In genomic region chr6:152155792-152156191, GRCh38 we compare ENCODE assay signal across 21 cellular contexts.
DNase-seq lines count a peak whose midpoint lies in the region; ATAC-seq and TF ChIP-seq lines count a peak whose summit lies in the region.
"Had no signal": no experiment of that assay in that cellular context is flagged by ENCODE, and none has a peak within 500 bp of the region (broad histone marks: within the 10 kb centered on the region; RNA-seq: fewer than 3 reads in every experiment).

No MANE protein-coding gene starts in this region.

- peaks cover 21% of the 10 kb centered on the region for H3K36me3 Mint-ChIP-seq in activated CD4-positive, alpha-beta T cell treated with anti-CD3 and anti-CD28 coated beads for 36 hours (ENCODE audit: low read depth)
- H3K36me3 Mint-ChIP-seq in activated CD4-positive, alpha-beta T cell treated with anti-CD3 and anti-CD28 coated beads, Interleukin-2, amount 10 ng/mL, durations not matched to agents 24 days and 14 days (ENCODE audit: low read depth) = peaks cover 45% of the 10 kb centered on the region
- peaks cover 92% of the 10 kb centered on the region for H3K36me3 Mint-ChIP-seq in CD4-positive, alpha-beta T cell (ENCODE audit: low read depth)
- H3K36me3 Mint-ChIP-seq in T-cell = peaks cover 57% of the 10 kb centered on the region
- H3K36me3 Mint-ChIP-seq in naive thymus-derived CD8-positive, alpha-beta T cell = peaks cover 0 to 87% (median 13%) of the 10 kb centered on the region in 3 donors

- no peaks in the 10 kb centered on the region for H3K36me3 ChIP-seq in PC-9 (ENCODE audit: low read depth)

- H3K4me1 Mint-ChIP-seq in activated CD4-positive, alpha-beta T cell treated with anti-CD3 and anti-CD28 coated beads for 36 hours = peaks cover 16% of the 10 kb centered on the region
- H3K4me1 Mint-ChIP-seq in activated CD4-positive, alpha-beta T cell treated with anti-CD3 and anti-CD28 coated beads, Interleukin-2, amount 10 ng/mL, durations not matched to agents 24 days and 14 days = peaks cover 7% of the 10 kb centered on the region
- peaks cover 7% of the 10 kb centered on the region for H3K4me1 Mint-ChIP-seq in CD4-positive, alpha-beta T cell (ENCODE audit: low read depth)
- H3K4me1 Mint-ChIP-seq in T-cell = peaks cover 0 to 5% (median 4%) of the 10 kb centered on the region in 3 donors
- H3K4me1 Mint-ChIP-seq in naive thymus-derived CD8-positive, alpha-beta T cell = peaks cover 0 to 7% (median 1%) of the 10 kb centered on the region in 4 donors
- H3K4me1 Mint-ChIP-seq: GM23338 had no signal

- no peaks in the 10 kb centered on the region for H3K9me3 ChIP-seq in CD4-positive, alpha-beta T cell (ENCODE audit: control insufficient read depth, low read length)
- H3K9me3 ChIP-seq in PC-9 (ENCODE audit: insufficient read depth, low read depth) = no peaks in the 10 kb centered on the region
- H3K9me3 ChIP-seq: A549, SJSA1 had no signal

- H3K4me2 ChIP-seq in PC-9 = no peak overlapping the region
- H3K4me2 ChIP-seq: A549, GM23338 had no signal

- H3K9me2 ChIP-seq in PC-9 (ENCODE audit: insufficient read depth) = no peaks in the 10 kb centered on the region

- no peak for TF ChIP-seq CTCF in CD4-positive, alpha-beta T cell (IDR thresholded peaks at IDR 0.05)
- TF ChIP-seq CTCF in PC-9 (conservative IDR thresholded peaks at IDR 0.05) = no peak

- H3K4me3 ChIP-seq in PC-9 = no peak overlapping the region
- H3K4me3 ChIP-seq: A549, GM23338, SJSA1 had no signal

- H3K27me3 ChIP-seq in CD4-positive, alpha-beta T cell (ENCODE audit: control insufficient read depth, insufficient read depth, low read length) = no peaks in the 10 kb centered on the region
- H3K27me3 ChIP-seq in PC-9 (ENCODE audit: insufficient read depth, low read depth) = no peaks in the 10 kb centered on the region
- H3K27me3 ChIP-seq: SJSA1 had no signal

- no peaks in the 10 kb centered on the region for H3F3A ChIP-seq in PC-9 (ENCODE audit: insufficient read depth, low read depth)

- H3K27ac Mint-ChIP-seq in activated CD4-positive, alpha-beta T cell treated with anti-CD3 and anti-CD28 coated beads for 36 hours = peak overlapping the region; percentile 78
- no peak overlapping the region for H3K27ac Mint-ChIP-seq in activated CD4-positive, alpha-beta T cell treated with anti-CD3 and anti-CD28 coated beads, Interleukin-2, amount 10 ng/mL, durations not matched to agents 24 days and 14 days
- H3K27ac Mint-ChIP-seq in CD4-positive, alpha-beta T cell = peak overlapping the region; percentile 6
- peak overlapping the region; percentile 7 to 50 for H3K27ac Mint-ChIP-seq in T-cell
- peak overlapping the region in 6 of 10 donors; percentile 24 to 91 (median 49) for H3K27ac Mint-ChIP-seq in naive thymus-derived CD8-positive, alpha-beta T cell
- H3K27ac Mint-ChIP-seq: GM23338 had no signal

- no peaks in the 10 kb centered on the region for H3K27me3 Mint-ChIP-seq in activated CD4-positive, alpha-beta T cell treated with anti-CD3 and anti-CD28 coated beads for 36 hours
- H3K27me3 Mint-ChIP-seq in activated CD4-positive, alpha-beta T cell treated with anti-CD3 and anti-CD28 coated beads, Interleukin-2, amount 10 ng/mL, durations not matched to agents 24 days and 14 days = no peaks in the 10 kb centered on the region
- H3K27me3 Mint-ChIP-seq in CD4-positive, alpha-beta T cell = no peaks in the 10 kb centered on the region
- no peaks in the 10 kb centered on the region for H3K27me3 Mint-ChIP-seq in T-cell
- H3K27me3 Mint-ChIP-seq in naive thymus-derived CD8-positive, alpha-beta T cell = no peaks in the 10 kb centered on the region

- no peak overlapping the region for H2AFZ ChIP-seq in PC-9
- H2AFZ ChIP-seq: GM23338 had no signal

- no peaks in the 10 kb centered on the region for H3K4me1 ChIP-seq in PC-9 (replicated peaks; ENCODE audit: insufficient read depth)
- H3K4me1 ChIP-seq: A549, SJSA1 had no signal

- no peak overlapping the region for H3K27ac ChIP-seq in CD4-positive, alpha-beta T cell (ENCODE audit: low read depth, low read length)
- H3K27ac ChIP-seq in PC-9 = no peak overlapping the region
- H3K27ac ChIP-seq: A549, SJSA1 had no signal

- no peak for ATAC-seq in activated CD4-positive, alpha-beta T cell treated with anti-CD3 and anti-CD28 coated beads for 36 hours
- ATAC-seq in CD4-positive, alpha-beta T cell (ENCODE audit: poor library complexity) = no peak
- no peak for ATAC-seq in T-cell (replicated peaks in 1 of 4)
- no peak for ATAC-seq in naive thymus-derived CD8-positive, alpha-beta T cell
- ATAC-seq: A549, GM23338, HCT116, Right ventricle myocardium inferior had no signal

- intact Hi-C loops in activated CD4-positive, alpha-beta T cell treated with anti-CD3 and anti-CD28 coated beads for 36 hours (cut with DNase I, micrococcal nuclease) = no loop called here
- intact Hi-C loops in activated CD4-positive, alpha-beta T cell treated with anti-CD3 and anti-CD28 coated beads, Interleukin-2, amount 10 ng/mL, durations not matched to agents 24 days and 14 days (cut with micrococcal nuclease) = no loop called here
- intact Hi-C loops in CD4-positive, alpha-beta T cell (cut with DNase I, micrococcal nuclease) = loop anchor here in 1 of 2 experiments (5.0 kb wide), 1 partner anchor 87 kb away; no protein-coding TSS in a partner anchor
- intact Hi-C loops in PC-9 (cut with micrococcal nuclease; ENCODE audit: unreplicated experiment) = no loop called here

- CTCF ChIA-PET in activated CD4-positive, alpha-beta T cell treated with anti-CD3 and anti-CD28 coated beads for 36 hours (lab: Charles Lee) = interaction anchor here (0.6 kb wide), 1 partner anchor 14 kb away, joined by 3 read pairs; no protein-coding TSS in a partner anchor
- CTCF ChIA-PET in CD4-positive, alpha-beta T cell (lab: Charles Lee) = no interaction called here
- CTCF ChIA-PET in T-cell (lab: Charles Lee) = no interaction called here
- CTCF ChIA-PET in PC-9 (lab: Charles Lee) = no interaction called here

- no peaks in the 10 kb centered on the region for H3K9me3 Mint-ChIP-seq in activated CD4-positive, alpha-beta T cell treated with anti-CD3 and anti-CD28 coated beads for 36 hours (ENCODE audit: low read depth)
- H3K9me3 Mint-ChIP-seq in activated CD4-positive, alpha-beta T cell treated with anti-CD3 and anti-CD28 coated beads, Interleukin-2, amount 10 ng/mL, durations not matched to agents 24 days and 14 days = no peaks in the 10 kb centered on the region
- H3K9me3 Mint-ChIP-seq in CD4-positive, alpha-beta T cell = no peaks in the 10 kb centered on the region
- no peaks in the 10 kb centered on the region for H3K9me3 Mint-ChIP-seq in T-cell
- H3K9me3 Mint-ChIP-seq in naive thymus-derived CD8-positive, alpha-beta T cell = no peaks in the 10 kb centered on the region
- H3K9me3 Mint-ChIP-seq: GM23338 had no signal

- no peak overlapping the region for H3K4me3 Mint-ChIP-seq in activated CD4-positive, alpha-beta T cell treated with anti-CD3 and anti-CD28 coated beads for 36 hours
- H3K4me3 Mint-ChIP-seq in activated CD4-positive, alpha-beta T cell treated with anti-CD3 and anti-CD28 coated beads, Interleukin-2, amount 10 ng/mL, durations not matched to agents 24 days and 14 days = no peak overlapping the region
- no peak overlapping the region for H3K4me3 Mint-ChIP-seq in CD4-positive, alpha-beta T cell
- H3K4me3 Mint-ChIP-seq in T-cell = no peak overlapping the region
- H3K4me3 Mint-ChIP-seq in naive thymus-derived CD8-positive, alpha-beta T cell = no peak overlapping the region
- H3K4me3 Mint-ChIP-seq: GM23338 had no signal

- BruUV-seq in PC-9 (replicated peaks; lab: Mats Ljungman, UMichigan) = no TSS peak

- no peaks in the 10 kb centered on the region for H4K20me1 ChIP-seq in PC-9 (ENCODE audit: insufficient read depth)

- H3K79me2 ChIP-seq in PC-9 (ENCODE audit: low read depth) = no peaks in the 10 kb centered on the region

- DNase-seq in activated CD4-positive, alpha-beta T cell treated with anti-CD3 and anti-CD28 coated beads for 36 hours = no peak
- no peak for DNase-seq in activated CD4-positive, alpha-beta T cell treated with anti-CD3 and anti-CD28 coated beads, Interleukin-2, amount 10 ng/mL, durations not matched to agents 24 days and 14 days
- no peak for DNase-seq in CD4-positive, alpha-beta T cell
- DNase-seq in T-cell = no peak
- no peak for DNase-seq in naive thymus-derived CD8-positive, alpha-beta T cell
- no peak for DNase-seq in PC-9
- no peak for DNase-seq in NCI-H345 treated with DMSO at 0.1 percent for 48 hours (lab: John Stamatoyannopoulos, UW; ENCODE audit: unreplicated experiment)
- DNase-seq in activated T-cell treated with anti-CD3 and anti-CD28 coated beads, Interleukin-2, amount 50 U/mL, for 48 hours = no peak
- DNase-seq: GDM1, KG1, NCI-H1092 treated with DMSO at 0.1 percent for 48 hours, NCI-H1436 treated with DMSO at 0.1 percent for 48 hours, NCI-H1930, NCI-H2227 treated with DMSO at 0.1 percent for 48 hours, NCI-H510A treated with DMSO at 0.1 percent for 48 hours, NCI-H774 had no signal

- POLR2A ChIA-PET in activated CD4-positive, alpha-beta T cell treated with anti-CD3 and anti-CD28 coated beads for 36 hours (lab: Charles Lee) = no interaction called here
- POLR2A ChIA-PET in CD4-positive, alpha-beta T cell (lab: Charles Lee) = no interaction called here
- POLR2A ChIA-PET in T-cell (lab: Charles Lee) = no interaction called here
- POLR2A ChIA-PET in naive thymus-derived CD8-positive, alpha-beta T cell (lab: Charles Lee) = no interaction called here
- POLR2A ChIA-PET in PC-9 (lab: Charles Lee; ENCODE audit: unreplicated experiment) = no interaction called here
